28 cellular contexts compared by ENCODE assay signal in the genomic region with DNA sequence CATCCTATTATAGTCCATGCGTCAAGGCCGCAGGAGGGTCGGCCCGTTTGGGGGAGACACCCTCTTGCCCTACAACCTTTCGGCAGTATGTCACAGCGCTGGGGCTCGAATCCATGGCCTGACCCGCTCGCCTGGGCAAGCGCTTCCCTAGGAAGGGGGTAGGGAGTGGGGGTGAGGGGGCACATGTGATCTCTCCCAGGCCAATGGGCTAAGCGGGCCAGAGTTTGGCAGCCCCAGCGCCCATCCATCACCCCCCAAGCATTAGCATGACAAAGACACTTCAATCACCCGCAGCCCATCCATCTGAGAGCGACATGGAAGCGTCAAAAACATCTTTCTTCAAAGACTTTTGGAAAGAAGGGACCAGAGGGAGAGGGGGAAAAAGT. TPM values are rescaled to one million over a fixed set of nuclear protein-coding genes. Genes with fewer than 3 reads are reported as not detected.
DNase-seq lines count a peak whose midpoint lies in the region; ATAC-seq and TF ChIP-seq lines count a peak whose summit lies in the region.
"Had no signal": no experiment of that assay in that cellular context is flagged by ENCODE, and none has a peak within 500 bp of the region (broad histone marks: within the 10 kb centered on the region; RNA-seq: fewer than 3 reads in every experiment).

Gene HOXB1 (minus strand): TSS at position 125 of the 386 bp plus-strand sequence. CDS start 107 bp downstream, at position 18.

- H3K4me1 ChIP-seq in iPS-20b (ENCODE audit: insufficient read depth, low read length) (peaks cover 19% of the 10 kb centered on the region), trophoblast cell (ENCODE audit: control insufficient read depth in 1 of 2, insufficient read depth in 2 of 2, low read length in 2 of 2) (peaks cover 28 to 36% of the 10 kb centered on the region in 2 experiments)
- H3K4me1 ChIP-seq: BLaER1, thyroid gland had no signal

- H2BK120ac ChIP-seq in trophoblast cell (ENCODE audit: insufficient read depth, low read length, poor library complexity): peak within 1 kb of the TSS; percentile 87

- peak within 1 kb of the TSS; percentile 32 for H3K4me3 Mint-ChIP-seq in WTC11
- H3K4me3 Mint-ChIP-seq: central memory CD8-positive, alpha-beta T cell; memory B cell had no signal

- H3K27me3 ChIP-seq in H7 (ENCODE audit: control insufficient read depth, insufficient read depth, low read length) (peaks cover 66% of the 10 kb centered on the region), iPS-20b (ENCODE audit: insufficient read depth, low read length) (peaks cover 97% of the 10 kb centered on the region), trophoblast cell (ENCODE audit: insufficient read depth, low read length) (no peaks in the 10 kb centered on the region)

- peak within 1 kb of the TSS; percentile 67 for H3K18ac ChIP-seq in trophoblast cell (ENCODE audit: low read length)

- no peak within 1 kb of the TSS for H4K12ac ChIP-seq in trophoblast cell (ENCODE audit: low read depth, low read length)

- H3K79me1 ChIP-seq in trophoblast cell (ENCODE audit: low read length): peaks cover 30% of the 10 kb centered on the region

- peak within 1 kb of the TSS; percentile 17 for H3K14ac ChIP-seq in trophoblast cell (ENCODE audit: low read length)

- no peak within 1 kb of the TSS for H3K4ac ChIP-seq in trophoblast cell (ENCODE audit: low read depth, low read length)

- no peak within 1 kb of the TSS for H3K27ac Mint-ChIP-seq in WTC11
- H3K27ac Mint-ChIP-seq: memory B cell; naive thymus-derived CD4-positive, alpha-beta T cell had no signal

- DNase-seq in H7 (peak; percentile 91), WTC11 (ENCODE audit: low spot score) (peak; percentile 63), trophoblast cell (no peak), NCI-H2171 treated with DMSO at 0.1 percent for 48 hours (lab: John Stamatoyannopoulos, UW) (no peak)
- DNase-seq: ACHN; activated CD4-positive, alpha-beta T cell treated with anti-CD3 and anti-CD28 coated beads for 4 hours; activated gamma-delta T cell treated with Interleukin-2 at 50 U/mL for 16 hours; activated T-cell treated with anti-CD3 and anti-CD28 coated beads, Interleukin-2, amount 50 U/mL, for 1 hour; dermis blood vessel endothelial cell; GDM1; naive thymus-derived CD4-positive, alpha-beta T cell; NCI-H1092; NCI-H1930; NCI-H526; SHP77; stimulated activated CD8-positive, alpha-beta memory T cell treated with anti-CD3 and anti-CD28 coated beads, Interleukin-4, amount 100 ng/mL, for 48 hours; stomach; thyroid gland had no signal

- no peak within 1 kb of the TSS for H3K4me2 ChIP-seq in trophoblast cell (ENCODE audit: low read length)
- H3K4me2 ChIP-seq: BLaER1 had no signal

- peak within 1 kb of the TSS; percentile 90 for H4K91ac ChIP-seq in trophoblast cell (ENCODE audit: low read depth, low read length)

- ATAC-seq in WTC11: peak; percentile 41
- ATAC-seq in GM21576 (IDR thresholded peaks at IDR 0.05; ENCODE audit: unreplicated experiment): no peak
- ATAC-seq in GM21723 (IDR thresholded peaks at IDR 0.05; ENCODE audit: unreplicated experiment): no peak
- ATAC-seq: naive thymus-derived CD4-positive, alpha-beta T cell; Panc1 had no signal

- no peak within 1 kb of the TSS for H3K23ac ChIP-seq in trophoblast cell (ENCODE audit: low read length)

- peaks cover 96% of the 10 kb centered on the region for H3K27me3 Mint-ChIP-seq in WTC11 (ENCODE audit: low read depth)

- H3K4me3 ChIP-seq in H7 (ENCODE audit: insufficient read depth, low read depth, low read length): peak within 1 kb of the TSS; percentile 17
- peak within 1 kb of the TSS; percentile 44 for H3K4me3 ChIP-seq in iPS-20b (ENCODE audit: low read length)
- H3K4me3 ChIP-seq in trophoblast cell (ENCODE audit: low read depth, low read length): no peak within 1 kb of the TSS
- H3K4me3 ChIP-seq: BLaER1, stomach, thyroid gland had no signal

- CTCF ChIA-PET in WTC11 (lab: Charles Lee): interaction anchor here (1.0 kb wide), 2 partner anchors 12 to 30 kb away, joined by 3 to 6 read pairs; no protein-coding TSS in a partner anchor

- H3K27ac ChIP-seq in iPS-20b (ENCODE audit: low read length): no peak within 1 kb of the TSS
- H3K27ac ChIP-seq in trophoblast cell (ENCODE audit: low read depth, low read length): peak within 1 kb of the TSS; percentile 79
- H3K27ac ChIP-seq: BLaER1, stomach, thyroid gland had no signal

- no peaks in the 10 kb centered on the region for H3K79me2 ChIP-seq in trophoblast cell (ENCODE audit: control insufficient read depth, insufficient read depth, low read length, poor library complexity)

- peaks cover 61% of the 10 kb centered on the region for H3K4me1 Mint-ChIP-seq in WTC11
- H3K4me1 Mint-ChIP-seq: central memory CD8-positive, alpha-beta T cell; memory B cell had no signal

- WGBS in trophoblast cell (ENCODE audit: extremely low coverage, insufficient coverage, insufficient read length): no CpG with 5 or more reads among the region's 15 CpGs

- POLR2A ChIA-PET in WTC11 (lab: Charles Lee): no interaction called here

- peak within 1 kb of the TSS; percentile 81 for H2BK12ac ChIP-seq in trophoblast cell (ENCODE audit: low read length)

- H3K9ac ChIP-seq in iPS-20b (ENCODE audit: low read depth, low read length): no peak within 1 kb of the TSS
- H3K9ac ChIP-seq in trophoblast cell (ENCODE audit: low read length): no peak within 1 kb of the TSS
- H3K9ac ChIP-seq: BLaER1 had no signal

- no peak within 1 kb of the TSS for H2AFZ ChIP-seq in trophoblast cell (ENCODE audit: insufficient read depth, low read length, poor library complexity)

- H3K9me3 Mint-ChIP-seq in WTC11: no peaks in the 10 kb centered on the region
- H3K9me3 Mint-ChIP-seq: central memory CD8-positive, alpha-beta T cell; memory B cell; naive thymus-derived CD4-positive, alpha-beta T cell had no signal

- H3K36me3 ChIP-seq in H7 (replicated peaks; ENCODE audit: control insufficient read depth, insufficient read depth, low read length) (no peaks in the 10 kb centered on the region), iPS-20b (ENCODE audit: insufficient read depth, low read depth, low read length) (no peaks in the 10 kb centered on the region), trophoblast cell (ENCODE audit: control insufficient read depth in 1 of 2, insufficient read depth in 2 of 2, low read length in 2 of 2) (no peaks in the 10 kb centered on the region)
- H3K36me3 ChIP-seq: BLaER1, stomach, thyroid gland had no signal

- no peak for TF ChIP-seq CTCF in WTC11 (IDR thresholded peaks at IDR 0.05)

- peak within 1 kb of the TSS; percentile 55 for H2BK5ac ChIP-seq in trophoblast cell (ENCODE audit: low read depth, low read length, poor library complexity)

- peak within 1 kb of the TSS; percentile 5 for H4K8ac ChIP-seq in trophoblast cell (ENCODE audit: low read depth, low read length)

- H3K36me3 Mint-ChIP-seq in WTC11: no peaks in the 10 kb centered on the region
- H3K36me3 Mint-ChIP-seq: memory B cell had no signal

- no peaks in the 10 kb centered on the region for H3K9me3 ChIP-seq in iPS-20b (ENCODE audit: insufficient read depth, low read depth, low read length)
- no peaks in the 10 kb centered on the region for H3K9me3 ChIP-seq in trophoblast cell (ENCODE audit: insufficient read depth, low read depth, low read length)
- H3K9me3 ChIP-seq: BLaER1, stomach, thyroid gland had no signal

- peak within 1 kb of the TSS; percentile 70 for H2AK5ac ChIP-seq in trophoblast cell (ENCODE audit: low read length)

TF ChIP-seq in WTC11, 78 proteins besides CTCF, POLR2A, EP300 and RAD21 (continues in another document):
- TF ChIP-seq, protein P1, sequence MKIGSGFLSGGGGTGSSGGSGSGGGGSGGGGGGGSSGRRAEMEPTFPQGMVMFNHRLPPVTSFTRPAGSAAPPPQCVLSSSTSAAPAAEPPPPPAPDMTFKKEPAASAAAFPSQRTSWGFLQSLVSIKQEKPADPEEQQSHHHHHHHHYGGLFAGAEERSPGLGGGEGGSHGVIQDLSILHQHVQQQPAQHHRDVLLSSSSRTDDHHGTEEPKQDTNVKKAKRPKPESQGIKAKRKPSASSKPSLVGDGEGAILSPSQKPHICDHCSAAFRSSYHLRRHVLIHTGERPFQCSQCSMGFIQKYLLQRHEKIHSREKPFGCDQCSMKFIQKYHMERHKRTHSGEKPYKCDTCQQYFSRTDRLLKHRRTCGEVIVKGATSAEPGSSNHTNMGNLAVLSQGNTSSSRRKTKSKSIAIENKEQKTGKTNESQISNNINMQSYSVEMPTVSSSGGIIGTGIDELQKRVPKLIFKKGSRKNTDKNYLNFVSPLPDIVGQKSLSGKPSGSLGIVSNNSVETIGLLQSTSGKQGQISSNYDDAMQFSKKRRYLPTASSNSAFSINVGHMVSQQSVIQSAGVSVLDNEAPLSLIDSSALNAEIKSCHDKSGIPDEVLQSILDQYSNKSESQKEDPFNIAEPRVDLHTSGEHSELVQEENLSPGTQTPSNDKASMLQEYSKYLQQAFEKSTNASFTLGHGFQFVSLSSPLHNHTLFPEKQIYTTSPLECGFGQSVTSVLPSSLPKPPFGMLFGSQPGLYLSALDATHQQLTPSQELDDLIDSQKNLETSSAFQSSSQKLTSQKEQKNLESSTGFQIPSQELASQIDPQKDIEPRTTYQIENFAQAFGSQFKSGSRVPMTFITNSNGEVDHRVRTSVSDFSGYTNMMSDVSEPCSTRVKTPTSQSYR (CRISPR knock-in tag; IDR thresholded peaks at IDR 0.05): no peak
- TF ChIP-seq, protein P2, sequence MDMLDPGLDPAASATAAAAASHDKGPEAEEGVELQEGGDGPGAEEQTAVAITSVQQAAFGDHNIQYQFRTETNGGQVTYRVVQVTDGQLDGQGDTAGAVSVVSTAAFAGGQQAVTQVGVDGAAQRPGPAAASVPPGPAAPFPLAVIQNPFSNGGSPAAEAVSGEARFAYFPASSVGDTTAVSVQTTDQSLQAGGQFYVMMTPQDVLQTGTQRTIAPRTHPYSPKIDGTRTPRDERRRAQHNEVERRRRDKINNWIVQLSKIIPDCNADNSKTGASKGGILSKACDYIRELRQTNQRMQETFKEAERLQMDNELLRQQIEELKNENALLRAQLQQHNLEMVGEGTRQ (CRISPR knock-in tag; IDR thresholded peaks at IDR 0.05): peak; percentile 82
- TF ChIP-seq ZBTB43 (CRISPR knock-in tag; IDR thresholded peaks at IDR 0.05): no peak
- peak; percentile 47 for TF ChIP-seq NFYB (CRISPR knock-in tag; conservative IDR thresholded peaks at IDR 0.05; ENCODE audit: low read depth)

RNA-seq across cellular contexts. Expression of gene HOXB1, which starts in this region (rescaled TPM):
- total RNA-seq in H7 (2014; rRNA removed; shearing (Covaris generic)): 4.5 and 6.4 TPM in 2 replicates
- 0.41 to 0.63 TPM (median 0.55 TPM) in 3 replicates for total RNA-seq in WTC11 (2021)
- polyA plus RNA-seq in trophoblast cell (2013): 0.04 and 0.06 TPM in 2 replicates
- total RNA-seq: activated CD8-positive, alpha-beta memory T cell treated with anti-CD3 and anti-CD28 coated beads for 36 hours; dermis blood vessel endothelial cell; naive thymus-derived CD4-positive, alpha-beta T cell; osteoblast; skeletal muscle tissue; stomach; thyroid gland had no signal
- polyA plus RNA-seq: naive thymus-derived CD4-positive, alpha-beta T cell had no signal

Comparison
In these comparisons a context has a peak if more than half of its experiments do, and no peak if none do; other contexts are left out.
1. Peak in DNase-seq and ATAC-seq in WTC11; RNA of the gene not detected or under 1 TPM.